25 cellular contexts compared by ENCODE assay signal in genomic region chr6:35409245-35409644, GRCh38. TPM values are rescaled to one million over a fixed set of nuclear protein-coding genes. Genes with fewer than 3 reads are reported as not detected.
DNase-seq lines count a peak whose midpoint lies in the region; ATAC-seq and TF ChIP-seq lines count a peak whose summit lies in the region.
"Had no signal": no experiment of that assay in that cellular context is flagged by ENCODE, and none has a peak within 500 bp of the region (broad histone marks: within the 10 kb centered on the region; RNA-seq: fewer than 3 reads in every experiment).

No MANE protein-coding gene starts in this region.

- no peak overlapping the region for H3K4me3 Mint-ChIP-seq in activated CD8-positive, alpha-beta T cell treated with anti-CD3 and anti-CD28 coated beads, Interleukin-2, amount 10 ng/mL, durations not matched to agents 7 days and 5 days
- no peak overlapping the region for H3K4me3 Mint-ChIP-seq in activated CD8-positive, alpha-beta T cell treated with anti-CD3 and anti-CD28 coated beads for 36 hours
- H3K4me3 Mint-ChIP-seq in CD8-positive, alpha-beta T cell: no peak overlapping the region
- H3K4me3 Mint-ChIP-seq in activated naive CD8-positive, alpha-beta T cell treated with anti-CD3 and anti-CD28 coated beads, Interleukin-2, amount 10 ng/mL, durations not matched to agents 7 days and 5 days: no peak overlapping the region
- H3K4me3 Mint-ChIP-seq in naive thymus-derived CD8-positive, alpha-beta T cell: no peak overlapping the region
- H3K4me3 Mint-ChIP-seq: GM23338, H9 had no signal

- intact Hi-C loops in activated CD8-positive, alpha-beta T cell treated with anti-CD3 and anti-CD28 coated beads for 36 hours (cut with micrococcal nuclease): no loop called here
- intact Hi-C loops in CD8-positive, alpha-beta T cell (cut with DNase I, micrococcal nuclease): no loop called here

- H3K79me1 ChIP-seq in neuronal stem cell (ENCODE audit: low read depth, low read length): no peaks in the 10 kb centered on the region

- no peak overlapping the region for H3K9ac ChIP-seq in neuronal stem cell (ENCODE audit: low read depth, low read length, poor library complexity)

- no peaks in the 10 kb centered on the region for H3K9me3 ChIP-seq in CD8-positive, alpha-beta T cell (ENCODE audit: low read length)
- no peaks in the 10 kb centered on the region for H3K9me3 ChIP-seq in neuronal stem cell (replicated peaks in 1 of 2; ENCODE audit: control insufficient read depth in 2 of 2, insufficient read depth in 1 of 2, low read depth in 1 of 2, low read length in 2 of 2)
- H3K9me3 ChIP-seq: BE2C, Caco-2, SJSA1 had no signal

- H3K27me3 ChIP-seq in CD8-positive, alpha-beta T cell (ENCODE audit: insufficient read depth, low read length): no peaks in the 10 kb centered on the region
- H3K27me3 ChIP-seq in neuronal stem cell (ENCODE audit: control insufficient read depth in 3 of 3, insufficient read depth in 3 of 3, low read depth in 1 of 3, low read length in 3 of 3): peaks cover 0 to 2% (median 0%) of the 10 kb centered on the region in 3 experiments
- H3K27me3 ChIP-seq: BE2C, SJSA1 had no signal

- no peak overlapping the region for H3K4me2 ChIP-seq in neuronal stem cell (ENCODE audit: insufficient read depth, low read length, poor library complexity, severe bottlenecking)
- H3K4me2 ChIP-seq: GM23338 had no signal

- peak overlapping the region; percentile 87 for H3K27ac Mint-ChIP-seq in activated CD8-positive, alpha-beta T cell treated with anti-CD3 and anti-CD28 coated beads, Interleukin-2, amount 10 ng/mL, durations not matched to agents 7 days and 5 days
- H3K27ac Mint-ChIP-seq in activated CD8-positive, alpha-beta T cell treated with anti-CD3 and anti-CD28 coated beads for 36 hours: no peak overlapping the region
- peak overlapping the region; percentile 68 for H3K27ac Mint-ChIP-seq in CD8-positive, alpha-beta T cell
- peak overlapping the region; percentile 96 for H3K27ac Mint-ChIP-seq in activated naive CD8-positive, alpha-beta T cell treated with anti-CD3 and anti-CD28 coated beads, Interleukin-2, amount 10 ng/mL, durations not matched to agents 7 days and 5 days
- H3K27ac Mint-ChIP-seq in naive thymus-derived CD8-positive, alpha-beta T cell: peak overlapping the region in 8 of 10 donors; percentile 21 to 88 (median 80)
- H3K27ac Mint-ChIP-seq: GM23338 had no signal

- no peak overlapping the region for H2BK5ac ChIP-seq in neuronal stem cell (ENCODE audit: low read length)

- no peak for DNase-seq in activated CD8-positive, alpha-beta T cell treated with anti-CD3 and anti-CD28 coated beads, Interleukin-2, amount 10 ng/mL, durations not matched to agents 7 days and 5 days
- no peak for DNase-seq in activated CD8-positive, alpha-beta T cell treated with anti-CD3 and anti-CD28 coated beads for 36 hours
- DNase-seq in CD8-positive, alpha-beta T cell: no peak
- no peak for DNase-seq in activated naive CD8-positive, alpha-beta T cell treated with anti-CD3 and anti-CD28 coated beads, Interleukin-2, amount 10 ng/mL, durations not matched to agents 7 days and 5 days
- DNase-seq in naive thymus-derived CD8-positive, alpha-beta T cell: no peak
- DNase-seq in NCI-H2029 treated with DMSO at 0.1 percent for 48 hours (lab: John Stamatoyannopoulos, UW): no peak
- DNase-seq in neuronal stem cell (ENCODE audit: low spot score): no peak
- DNase-seq in activated CD4-positive, CD25-positive, alpha-beta regulatory T cell (lab: John Stamatoyannopoulos, UW): no peak
- DNase-seq: 8988T, ACHN, BE2C, Caco-2, H9, KBM-7, MV-4-11, NCI-H1105, NCI-H146, NCI-H1930, NCI-H446, NCI-H524 treated with DMSO at 0.1 percent for 48 hours, NCI-H774, PC-3 had no signal

- H3K4me1 Mint-ChIP-seq in activated CD8-positive, alpha-beta T cell treated with anti-CD3 and anti-CD28 coated beads, Interleukin-2, amount 10 ng/mL, durations not matched to agents 7 days and 5 days (ENCODE audit: low read depth): peaks cover 52% of the 10 kb centered on the region
- peaks cover 23% of the 10 kb centered on the region for H3K4me1 Mint-ChIP-seq in activated CD8-positive, alpha-beta T cell treated with anti-CD3 and anti-CD28 coated beads for 36 hours (ENCODE audit: low read depth)
- peaks cover 33% of the 10 kb centered on the region for H3K4me1 Mint-ChIP-seq in CD8-positive, alpha-beta T cell (ENCODE audit: low read depth)
- H3K4me1 Mint-ChIP-seq in activated naive CD8-positive, alpha-beta T cell treated with anti-CD3 and anti-CD28 coated beads, Interleukin-2, amount 10 ng/mL, durations not matched to agents 7 days and 5 days: peaks cover 41% of the 10 kb centered on the region
- peaks cover 22 to 65% (median 42%) of the 10 kb centered on the region in 4 donors for H3K4me1 Mint-ChIP-seq in naive thymus-derived CD8-positive, alpha-beta T cell

- CTCF ChIA-PET in activated CD8-positive, alpha-beta T cell treated with anti-CD3 and anti-CD28 coated beads, Interleukin-2, amount 10 ng/mL, durations not matched to agents 7 days and 5 days (lab: Charles Lee): interaction anchor here (0.7 to 2.8 kb wide), 3 partner anchors 9 to 48 kb away, joined by 3 to 7 read pairs (median 5); no protein-coding TSS in a partner anchor
- CTCF ChIA-PET in activated CD8-positive, alpha-beta T cell treated with anti-CD3 and anti-CD28 coated beads for 36 hours (lab: Charles Lee): interaction anchor here (1.3 to 4.3 kb wide), 2 partner anchors 9 to 40 kb away, joined by 3 to 14 read pairs; no protein-coding TSS in a partner anchor
- CTCF ChIA-PET in CD8-positive, alpha-beta T cell (lab: Charles Lee): interaction anchor here (4.3 kb wide), 1 partner anchor 10 kb away, joined by 25 read pairs; no protein-coding TSS in a partner anchor

- no peak overlapping the region for H3K4me3 ChIP-seq in CD8-positive, alpha-beta T cell (ENCODE audit: low read depth, low read length)
- H3K4me3 ChIP-seq in neuronal stem cell (ENCODE audit: low read length in 2 of 2): no peak overlapping the region
- H3K4me3 ChIP-seq: GM23338, SJSA1 had no signal

- H3K36me3 ChIP-seq in CD8-positive, alpha-beta T cell (ENCODE audit: insufficient read depth, low read length): peaks cover 17% of the 10 kb centered on the region
- peaks cover 9 to 25% of the 10 kb centered on the region in 2 donors for H3K36me3 ChIP-seq in neuronal stem cell (replicated peaks in 1 of 2; ENCODE audit: control insufficient read depth in 2 of 2, insufficient read depth in 2 of 2, low read length in 2 of 2)
- H3K36me3 ChIP-seq: BE2C had no signal

- H3K9me3 Mint-ChIP-seq in activated CD8-positive, alpha-beta T cell treated with anti-CD3 and anti-CD28 coated beads, Interleukin-2, amount 10 ng/mL, durations not matched to agents 7 days and 5 days (ENCODE audit: insufficient read depth): no peaks in the 10 kb centered on the region
- no peaks in the 10 kb centered on the region for H3K9me3 Mint-ChIP-seq in activated CD8-positive, alpha-beta T cell treated with anti-CD3 and anti-CD28 coated beads for 36 hours
- H3K9me3 Mint-ChIP-seq in CD8-positive, alpha-beta T cell: no peaks in the 10 kb centered on the region
- H3K9me3 Mint-ChIP-seq in activated naive CD8-positive, alpha-beta T cell treated with anti-CD3 and anti-CD28 coated beads, Interleukin-2, amount 10 ng/mL, durations not matched to agents 7 days and 5 days: no peaks in the 10 kb centered on the region
- H3K9me3 Mint-ChIP-seq in naive thymus-derived CD8-positive, alpha-beta T cell: no peaks in the 10 kb centered on the region
- H3K9me3 Mint-ChIP-seq: GM23338, H9 had no signal

- POLR2A ChIA-PET in activated CD8-positive, alpha-beta T cell treated with anti-CD3 and anti-CD28 coated beads, Interleukin-2, amount 10 ng/mL, durations not matched to agents 7 days and 5 days (lab: Charles Lee): interaction anchor here (0.6 kb wide), 1 partner anchor 38 kb away, joined by 4 read pairs; no protein-coding TSS in a partner anchor
- POLR2A ChIA-PET in activated CD8-positive, alpha-beta T cell treated with anti-CD3 and anti-CD28 coated beads for 36 hours (lab: Charles Lee): interaction anchor here (1.3 kb wide), 1 partner anchor 64 kb away, joined by 4 read pairs; no protein-coding TSS in a partner anchor
- POLR2A ChIA-PET in CD8-positive, alpha-beta T cell (lab: Charles Lee): interaction anchor here (0.9 kb wide), 1 partner anchor 107 kb away, joined by 3 read pairs; no protein-coding TSS in a partner anchor
- POLR2A ChIA-PET in activated naive CD8-positive, alpha-beta T cell treated with anti-CD3 and anti-CD28 coated beads, Interleukin-2, amount 10 ng/mL, durations not matched to agents 7 days and 5 days (lab: Charles Lee): no interaction called here
- POLR2A ChIA-PET in naive thymus-derived CD8-positive, alpha-beta T cell (lab: Charles Lee): interaction anchor here (1.6 kb wide), 1 partner anchor 9 kb away, joined by 6 read pairs; no protein-coding TSS in a partner anchor

- no peak overlapping the region for H3K14ac ChIP-seq in neuronal stem cell (ENCODE audit: low read length)

- no peaks in the 10 kb centered on the region for H3K27me3 Mint-ChIP-seq in activated CD8-positive, alpha-beta T cell treated with anti-CD3 and anti-CD28 coated beads, Interleukin-2, amount 10 ng/mL, durations not matched to agents 7 days and 5 days (ENCODE audit: low read depth)
- no peaks in the 10 kb centered on the region for H3K27me3 Mint-ChIP-seq in activated CD8-positive, alpha-beta T cell treated with anti-CD3 and anti-CD28 coated beads for 36 hours
- H3K27me3 Mint-ChIP-seq in CD8-positive, alpha-beta T cell (ENCODE audit: low read depth): no peaks in the 10 kb centered on the region
- H3K27me3 Mint-ChIP-seq in activated naive CD8-positive, alpha-beta T cell treated with anti-CD3 and anti-CD28 coated beads, Interleukin-2, amount 10 ng/mL, durations not matched to agents 7 days and 5 days: no peaks in the 10 kb centered on the region
- H3K27me3 Mint-ChIP-seq in naive thymus-derived CD8-positive, alpha-beta T cell: no peaks in the 10 kb centered on the region

- H3K18ac ChIP-seq in neuronal stem cell (ENCODE audit: low read length): no peak overlapping the region

- WGBS in neuronal stem cell (ENCODE audit: extremely low coverage in 2 of 2, insufficient read length in 2 of 2, insufficient replicate concordance in 1 of 2), 2 donors: no CpG with 5 or more reads among the region's 5 CpGs

- H3K23ac ChIP-seq in neuronal stem cell (ENCODE audit: low read depth, low read length, poor library complexity): no peak overlapping the region

- H4K91ac ChIP-seq in neuronal stem cell (ENCODE audit: low read depth, low read length, poor library complexity): no peak overlapping the region

- no peak overlapping the region for H4K8ac ChIP-seq in neuronal stem cell (ENCODE audit: low read depth, low read length)

- no peak overlapping the region for H3K27ac ChIP-seq in CD8-positive, alpha-beta T cell (ENCODE audit: low read depth, low read length)
- no peak overlapping the region for H3K27ac ChIP-seq in neuronal stem cell (replicated peaks; ENCODE audit: low read length)
- H3K27ac ChIP-seq: SJSA1 had no signal

- no peak overlapping the region for H2BK120ac ChIP-seq in neuronal stem cell (ENCODE audit: low read depth, low read length)

- no peak overlapping the region for H2AK5ac ChIP-seq in neuronal stem cell (ENCODE audit: low read depth, low read length)

- ATAC-seq in activated CD8-positive, alpha-beta T cell treated with anti-CD3 and anti-CD28 coated beads, Interleukin-2, amount 10 ng/mL, durations not matched to agents 7 days and 5 days: no peak
- ATAC-seq in activated CD8-positive, alpha-beta T cell treated with anti-CD3 and anti-CD28 coated beads for 36 hours: no peak
- ATAC-seq in CD8-positive, alpha-beta T cell: no peak
- no peak for ATAC-seq in activated naive CD8-positive, alpha-beta T cell treated with anti-CD3 and anti-CD28 coated beads, Interleukin-2, amount 10 ng/mL, durations not matched to agents 7 days and 5 days (ENCODE audit: low read depth)
- no peak for ATAC-seq in naive thymus-derived CD8-positive, alpha-beta T cell
- ATAC-seq: GM23338, PC-3, Right ventricle myocardium inferior had no signal

- no peak overlapping the region for H2BK12ac ChIP-seq in neuronal stem cell (ENCODE audit: low read length)

- no peak overlapping the region for H2BK15ac ChIP-seq in neuronal stem cell (ENCODE audit: low read length)

- H3K4ac ChIP-seq in neuronal stem cell (ENCODE audit: low read length): no peak overlapping the region

- H2AFZ ChIP-seq in neuronal stem cell (ENCODE audit: low read length): no peak overlapping the region
- H2AFZ ChIP-seq: GM23338 had no signal

- H3K4me1 ChIP-seq in CD8-positive, alpha-beta T cell (ENCODE audit: insufficient read depth, low read length): peaks cover 21% of the 10 kb centered on the region
- H3K4me1 ChIP-seq in neuronal stem cell (ENCODE audit: control insufficient read depth in 2 of 2, insufficient read depth in 1 of 2, low read depth in 1 of 2, low read length in 2 of 2): peaks cover 1 to 3% of the 10 kb centered on the region in 2 donors
- H3K4me1 ChIP-seq: BE2C, Caco-2, SJSA1 had no signal

- no peak for TF ChIP-seq CTCF in activated CD8-positive, alpha-beta T cell treated with anti-CD3 and anti-CD28 coated beads for 36 hours (IDR thresholded peaks at IDR 0.05)
- no peak for TF ChIP-seq CTCF in CD8-positive, alpha-beta T cell (IDR thresholded peaks at IDR 0.05)

- peaks cover 33% of the 10 kb centered on the region for H3K36me3 Mint-ChIP-seq in activated CD8-positive, alpha-beta T cell treated with anti-CD3 and anti-CD28 coated beads, Interleukin-2, amount 10 ng/mL, durations not matched to agents 7 days and 5 days (ENCODE audit: low read depth)
- H3K36me3 Mint-ChIP-seq in activated CD8-positive, alpha-beta T cell treated with anti-CD3 and anti-CD28 coated beads for 36 hours (ENCODE audit: low read depth): peaks cover 16% of the 10 kb centered on the region
- peaks cover 42% of the 10 kb centered on the region for H3K36me3 Mint-ChIP-seq in CD8-positive, alpha-beta T cell
- peaks cover 28% of the 10 kb centered on the region for H3K36me3 Mint-ChIP-seq in activated naive CD8-positive, alpha-beta T cell treated with anti-CD3 and anti-CD28 coated beads, Interleukin-2, amount 10 ng/mL, durations not matched to agents 7 days and 5 days
- H3K36me3 Mint-ChIP-seq in naive thymus-derived CD8-positive, alpha-beta T cell: peaks cover 0 to 40% (median 4%) of the 10 kb centered on the region in 3 donors

RNA-seq across cellular contexts. Expression of gene FANCE, which starts 42.9 kb away (rescaled TPM):
- 10 to 100 TPM; 20.4 to 21.9 TPM for total RNA-seq in activated CD8-positive, alpha-beta T cell treated with anti-CD3 and anti-CD28 coated beads, Interleukin-2, amount 10 ng/mL, durations not matched to agents 7 days and 5 days
- 10 to 100 TPM; 18.8 to 19.4 TPM for total RNA-seq in activated CD8-positive, alpha-beta T cell treated with anti-CD3 and anti-CD28 coated beads for 36 hours
- total RNA-seq in CD8-positive, alpha-beta T cell: 1 to 10 TPM; 1.1 to 1.2 TPM
- total RNA-seq in activated naive CD8-positive, alpha-beta T cell treated with anti-CD3 and anti-CD28 coated beads, Interleukin-2, amount 10 ng/mL, durations not matched to agents 7 days and 5 days: 10 to 100 TPM; 14.9 to 15.9 TPM
- total RNA-seq in naive thymus-derived CD8-positive, alpha-beta T cell: 1 to 10 TPM; 9.0 to 9.3 TPM
- 1 to 10 TPM; 3.2 to 5.5 (median 3.3) TPM for polyA plus RNA-seq in naive thymus-derived CD8-positive, alpha-beta T cell
- 8.9 TPM for polyA plus RNA-seq in neuronal stem cell (2013, experiment 1 of 2)
- 8.3 TPM for polyA plus RNA-seq in neuronal stem cell (2013, experiment 2 of 2)

RNA-seq across cellular contexts. Expression of gene RPL10A, which starts 59.0 kb away (rescaled TPM):
- total RNA-seq in activated CD8-positive, alpha-beta T cell treated with anti-CD3 and anti-CD28 coated beads, Interleukin-2, amount 10 ng/mL, durations not matched to agents 7 days and 5 days: 1,000 to 10,000 TPM; 1,398 to 1,443 TPM
- total RNA-seq in activated CD8-positive, alpha-beta T cell treated with anti-CD3 and anti-CD28 coated beads for 36 hours: 1,000 to 10,000 TPM; 2,322 to 2,393 TPM
- total RNA-seq in CD8-positive, alpha-beta T cell: 1,000 to 10,000 TPM; 2,275 to 2,367 TPM
- 1,000 to 10,000 TPM; 1,373 to 1,398 TPM for total RNA-seq in activated naive CD8-positive, alpha-beta T cell treated with anti-CD3 and anti-CD28 coated beads, Interleukin-2, amount 10 ng/mL, durations not matched to agents 7 days and 5 days
- total RNA-seq in naive thymus-derived CD8-positive, alpha-beta T cell: 1,000 to 10,000 TPM; 2,013 to 2,044 TPM
- 1,000 to 10,000 TPM; 1,376 to 1,445 (median 1,413) TPM for polyA plus RNA-seq in naive thymus-derived CD8-positive, alpha-beta T cell
- 2,893 TPM for polyA plus RNA-seq in neuronal stem cell (2013, experiment 1 of 2)
- polyA plus RNA-seq in neuronal stem cell (2013, experiment 2 of 2): 2,832 TPM

Comparison
In these comparisons a context has a peak if more than half of its experiments do, and no peak if none do; other contexts are left out.
1. RNA of gene FANCE, which starts 42.9 kb away (total RNA-seq): 20.4 to 21.9 TPM in activated CD8-positive, alpha-beta T cell treated with anti-CD3 and anti-CD28 coated beads, Interleukin-2, amount 10 ng/mL, durations not matched to agents 7 days and 5 days, 18.8 to 19.4 TPM in activated CD8-positive, alpha-beta T cell treated with anti-CD3 and anti-CD28 coated beads for 36 hours, 14.9 to 15.9 TPM in activated naive CD8-positive, alpha-beta T cell treated with anti-CD3 and anti-CD28 coated beads, Interleukin-2, amount 10 ng/mL, durations not matched to agents 7 days and 5 days and 9.0 to 9.3 TPM in naive thymus-derived CD8-positive, alpha-beta T cell; 1.1 to 1.2 TPM in CD8-positive, alpha-beta T cell; every median in the first group is over 4 times any median in the second.